In the genomic region with DNA sequence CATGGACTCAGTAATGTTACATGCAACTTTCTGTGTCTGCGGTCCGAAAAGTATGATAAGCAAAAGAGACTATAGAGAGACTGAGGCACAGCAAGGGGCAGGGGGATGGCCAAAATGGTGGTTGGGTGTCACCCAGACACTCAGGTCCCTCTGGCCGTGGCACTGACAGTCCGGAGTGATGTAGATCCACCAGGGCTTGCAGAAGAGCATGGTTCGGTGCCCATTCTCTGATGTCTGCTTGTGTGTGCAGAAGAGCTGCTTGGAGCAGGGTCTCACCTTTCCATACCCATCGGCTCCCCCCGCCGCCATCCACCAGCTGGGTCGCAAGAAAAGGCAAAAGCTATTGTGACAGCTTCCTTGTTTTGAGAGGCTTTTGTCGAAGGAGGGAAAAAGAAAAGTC, we compare ENCODE assay signal across 26 cellular contexts. TPM values are rescaled to one million over a fixed set of nuclear protein-coding genes. Genes with fewer than 3 reads are reported as not detected.
"Had no signal": no experiment of that assay in that cellular context is flagged by ENCODE, and none has a peak within 500 bp of the region (broad histone marks: within the 10 kb centered on the region; RNA-seq: fewer than 3 reads in every experiment).

No MANE protein-coding gene starts in this region.

- H3K4me3 ChIP-seq: coronary artery, dorsolateral prefrontal cortex, esophagus muscularis mucosa, gastroesophageal sphincter, heart left ventricle, hepatocyte, left lung, lower lobe of right lung, mucosa of descending colon had no signal

- H3K4me3 Mint-ChIP-seq: mesothelial cell of epicardium, naive B cell had no signal

- H3K4me2 ChIP-seq: hepatocyte had no signal

- H3K36me3 Mint-ChIP-seq: mesothelial cell of epicardium had no signal

- H3K36me3 ChIP-seq: esophagus muscularis mucosa, gastroesophageal sphincter, heart left ventricle, left lung, lower lobe of right lung had no signal

- H3K27me3 ChIP-seq: dorsolateral prefrontal cortex, esophagus muscularis mucosa, gastroesophageal sphincter, heart left ventricle had no signal

- H3K79me2 ChIP-seq: hepatocyte had no signal

- H3K4me1 ChIP-seq: esophagus muscularis mucosa, gastroesophageal sphincter, left lung, lower lobe of right lung had no signal

- DNase-seq: dermis blood vessel endothelial cell; dorsolateral prefrontal cortex; effector CD4-positive, alpha-beta T cell; effector memory CD4-positive, alpha-beta T cell; foreskin keratinocyte; heart left ventricle; hypothalamus; left cardiac atrium; left lung; left ventricle myocardium superior; lower lobe of right lung; mesenchymal stem cell; mucosa of descending colon; naive B cell had no signal

- ATAC-seq: foreskin keratinocyte, gastroesophageal sphincter, heart left ventricle, left cardiac atrium, left lung, left ventricle myocardium superior, lower lobe of right lung, mucosa of descending colon had no signal

- FAIRE-seq: colon, endothelial cell of umbilical vein, frontal cortex, islet of Langerhans, keratinocyte had no signal

- H2AFZ ChIP-seq: hepatocyte had no signal

- H3K27ac ChIP-seq: coronary artery, dorsolateral prefrontal cortex, esophagus muscularis mucosa, foreskin keratinocyte, gastroesophageal sphincter, heart left ventricle, hepatocyte, left lung, lower lobe of right lung had no signal

- H3K27ac Mint-ChIP-seq: mesothelial cell of epicardium had no signal

RNA-seq across cellular contexts. Expression of gene APCDD1L, which starts 6.6 kb away (rescaled TPM):
- total RNA-seq: frontal cortex, lower lobe of right lung, lung microvascular endothelial cell, mesenteric fat pad, mesothelial cell of epicardium had no signal
- polyA plus RNA-seq: hepatocyte had no signal
